In the genomic region with DNA sequence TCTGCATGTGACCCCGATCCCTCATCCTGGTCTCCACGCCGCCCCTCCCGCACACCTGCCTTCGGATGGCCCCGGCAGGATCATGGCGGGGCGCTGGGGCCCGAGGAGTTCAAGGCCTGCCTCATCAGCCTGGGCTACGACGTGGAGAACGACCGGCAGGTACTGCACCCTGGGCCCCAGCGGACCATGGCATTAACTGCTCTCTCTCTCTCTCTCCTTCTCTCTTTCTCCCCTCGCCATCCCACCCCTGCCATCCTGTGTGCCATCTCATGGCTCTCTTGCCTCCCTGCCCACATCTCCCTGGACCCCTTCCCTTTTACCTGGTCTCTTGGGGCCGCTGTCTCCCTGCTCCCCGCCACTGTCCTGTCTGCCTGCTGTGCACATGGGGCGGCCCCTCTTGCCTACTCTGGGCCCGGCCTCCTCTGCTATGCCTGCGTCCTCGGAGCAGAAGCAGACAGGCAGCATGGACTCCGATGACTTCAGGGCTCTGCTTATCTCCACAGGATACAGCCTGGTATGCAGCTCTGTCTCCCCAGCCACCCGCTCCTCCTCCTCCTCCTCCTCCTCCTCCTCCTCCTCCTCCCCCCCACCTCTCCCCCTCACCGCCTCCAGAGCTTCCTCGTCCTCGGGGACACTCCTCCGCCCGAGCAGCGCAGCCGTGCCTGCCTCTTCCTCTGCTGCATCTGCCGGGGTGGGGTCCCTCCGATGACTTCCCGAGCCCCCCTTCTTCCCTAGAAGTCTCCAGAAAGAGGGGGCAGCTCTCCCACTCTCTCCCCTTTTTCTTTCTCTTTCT, we compare ENCODE assay signal across 13 cellular contexts. TPM values are rescaled to one million over a fixed set of nuclear protein-coding genes. Genes with fewer than 3 reads are reported as not detected.
DNase-seq lines count a peak whose midpoint lies in the region; ATAC-seq and TF ChIP-seq lines count a peak whose summit lies in the region.
"Had no signal": no experiment of that assay in that cellular context is flagged by ENCODE, and none has a peak within 500 bp of the region (broad histone marks: within the 10 kb centered on the region; RNA-seq: fewer than 3 reads in every experiment).

No MANE protein-coding gene starts in this region.

- H3K9me3 ChIP-seq in esophagus squamous epithelium, result no peaks in the 10 kb centered on the region
- H3K9me3 ChIP-seq in testis, result no peaks in the 10 kb centered on the region

- TF ChIP-seq POLR2A in esophagus squamous epithelium (IDR thresholded peaks at IDR 0.05) (no peak), testis (IDR thresholded peaks at IDR 0.05) (no peak)

- WGBS in esophagus squamous epithelium, 2 donors, result 71 to 79% methylated on average over 28 to 31 of the region's 33 CpGs
- WGBS in testis, 2 donors, result 58 to 74% methylated on average over 33 of the region's 33 CpGs

- no peaks in the 10 kb centered on the region for H3K27me3 Mint-ChIP-seq in memory B cell

- H3K4me1 ChIP-seq in esophagus squamous epithelium (peaks cover 3 to 64% (median 6%) of the 10 kb centered on the region in 3 donors), testis (peaks cover 35% of the 10 kb centered on the region)

- intact Hi-C loops in esophagus squamous epithelium (cut with DNase I), result no loop called here
- intact Hi-C loops in testis (cut with DNase I; ENCODE audit: low total_unique reads), result loop anchor here (10.0 kb wide), 1 partner anchor 73 kb away; no protein-coding TSS in a partner anchor

- H3K27ac ChIP-seq in esophagus squamous epithelium, result peak overlapping the region in 3 of 4 donors; percentile 68 to 88 (median 77)
- peak overlapping the region; percentile 50 to 76 for H3K27ac ChIP-seq in testis

- ATAC-seq in memory B cell (ENCODE audit: low read depth) (no peak), HG02763 (IDR thresholded peaks at IDR 0.05; ENCODE audit: unreplicated experiment) (no peak), HG02571 (IDR thresholded peaks at IDR 0.05; ENCODE audit: unreplicated experiment) (no peak)
- ATAC-seq: activated CD4-positive, CD25-positive, alpha-beta regulatory T cell treated with anti-CD3 and anti-CD28 coated beads, Interleukin-2, amount 50 U/mL, for 24 hours had no signal

- no peak overlapping the region for H3K4me3 Mint-ChIP-seq in memory B cell

- H3K4me1 Mint-ChIP-seq in memory B cell, result peaks cover 14% of the 10 kb centered on the region

- DNase-seq in UCSD-AML1 (lab: John Stamatoyannopoulos, UW; ENCODE audit: unreplicated experiment) (peak; percentile 40), esophagus squamous epithelium (lab: John Stamatoyannopoulos, UW) (no peak), memory B cell (ENCODE audit: low spot score in 2 of 2) (no peak), testis (peak; percentile 84), Ammon's horn (ENCODE audit: low spot score) (no peak)
- DNase-seq in activated CD4-positive, alpha-beta T cell treated with anti-CD3 and anti-CD28 coated beads, Interleukin-2, amount 50 U/mL, for 48 hours, result no peak
- DNase-seq: activated naive CD4-positive, alpha-beta T cell treated with anti-CD3 and anti-CD28 coated beads, Interleukin-2, amount 50 U/mL, for 16 hours; RPMI8226 had no signal

- H3K36me3 ChIP-seq in esophagus squamous epithelium (peaks cover 65 to 92% (median 66%) of the 10 kb centered on the region in 3 donors), testis (ENCODE audit: low read depth, missing control alignments) (no peaks in the 10 kb centered on the region)

- H3K9me3 Mint-ChIP-seq in memory B cell, result no peaks in the 10 kb centered on the region

- TF ChIP-seq CTCF in esophagus squamous epithelium (IDR thresholded peaks at IDR 0.05) (no peak), testis (IDR thresholded peaks at IDR 0.05) (no peak)

- H3K27me3 ChIP-seq in esophagus squamous epithelium (no peaks in the 10 kb centered on the region), testis (no peaks in the 10 kb centered on the region)

- H3K27ac Mint-ChIP-seq in memory B cell, result peak overlapping the region; percentile 53

- peaks cover 17% of the 10 kb centered on the region for H3K36me3 Mint-ChIP-seq in memory B cell

- H3K4me3 ChIP-seq in esophagus squamous epithelium (no peak overlapping the region), testis (peak overlapping the region in 1 of 2 donors; percentile 58)

RNA-seq across cellular contexts. Expression of a gene that starts 16.2 kb away (rescaled TPM):
- total RNA-seq in esophagus squamous epithelium (1 to 10 TPM; 1.5 to 4.2 (median 1.8) TPM), testis (1 to 10 TPM; 4.6 to 5.5 TPM)
- 3.6 TPM for polyA plus RNA-seq in testis (ENCODE audit: insufficient read depth, low read depth, low replicate concordance)
- total RNA-seq: LHCN-M2 had no signal

RNA-seq across cellular contexts. Expression of a gene that starts 45.3 kb away (rescaled TPM):
- total RNA-seq in esophagus squamous epithelium, result 100 to 1,000 TPM in 2 of 4 donors, 10 to 100 TPM in 1, 1 to 10 TPM in 1; 7.1 to 266 (median 114) TPM
- total RNA-seq in testis, result not detected
- 4.4 TPM for polyA plus RNA-seq in testis (ENCODE audit: insufficient read depth, low read depth, low replicate concordance)
- total RNA-seq: LHCN-M2, pulmonary artery endothelial cell had no signal

Comparison
In these comparisons a context has a peak if more than half of its experiments do, and no peak if none do; other contexts are left out.
1. DNase-seq: peak in UCSD-AML1 (single experiment) and testis (single experiment); none in esophagus squamous epithelium (single experiment), memory B cell (0 of 2), activated CD4-positive, alpha-beta T cell treated with anti-CD3 and anti-CD28 coated beads, Interleukin-2, amount 50 U/mL, for 48 hours (0 of 2) and Ammon's horn (single experiment).
2. RNA of a gene that starts 45.3 kb away (total RNA-seq): 7.1 to 266 TPM in esophagus squamous epithelium; not detected in testis; every median in the first group is over 4 times any median in the second.